Comparison of ENCODE assay signal across 20 cellular contexts in genomic region chr16:80034948-80035700, GRCh38.
DNase-seq lines count a peak whose midpoint lies in the region; TF ChIP-seq lines count a peak whose summit lies in the region.
"Had no signal": no experiment of that assay in that cellular context is flagged by ENCODE, and none has a peak within 500 bp of the region (broad histone marks: within the 10 kb centered on the region; RNA-seq: fewer than 3 reads in every experiment).

No MANE protein-coding gene starts in this region.

- no TSS peak for BruUV-seq in PC-9 (replicated peaks; lab: Mats Ljungman, UMichigan)

- H3K27ac Mint-ChIP-seq in chondrocyte (ENCODE audit: unreplicated experiment): peak overlapping the region; percentile 23
- H3K27ac Mint-ChIP-seq: CD4-positive, CD25-positive, alpha-beta regulatory T cell had no signal

- H3K79me1 ChIP-seq in trophoblast cell (ENCODE audit: low read length): no peaks in the 10 kb centered on the region

- H3K14ac ChIP-seq in trophoblast cell (ENCODE audit: low read length): no peak overlapping the region

- CTCF ChIA-PET in PC-9 (lab: Charles Lee): no interaction called here

- POLR2A ChIA-PET in PC-9 (lab: Charles Lee; ENCODE audit: unreplicated experiment): interaction anchor here (1.0 kb wide), 1 partner anchor 8 kb away, joined by 5 read pairs; no protein-coding TSS in a partner anchor

- no peaks in the 10 kb centered on the region for H3K9me2 ChIP-seq in PC-9 (ENCODE audit: insufficient read depth)

- no peaks in the 10 kb centered on the region for H3K36me3 ChIP-seq in PC-9 (ENCODE audit: low read depth)
- H3K36me3 ChIP-seq in trophoblast cell (ENCODE audit: control insufficient read depth in 1 of 2, insufficient read depth in 2 of 2, low read length in 2 of 2): no peaks in the 10 kb centered on the region
- H3K36me3 ChIP-seq: BE2C, HAP-1, SJCRH30 had no signal

- peak overlapping the region; percentile 62 for H4K12ac ChIP-seq in trophoblast cell (ENCODE audit: low read depth, low read length)

- peaks cover 18% of the 10 kb centered on the region; the same call in 1 of the 2 replicates for H3F3A ChIP-seq in PC-9 (ENCODE audit: insufficient read depth, low read depth)

- no peak overlapping the region for H3K4ac ChIP-seq in trophoblast cell (ENCODE audit: low read depth, low read length)

- H3K4me3 Mint-ChIP-seq in chondrocyte (ENCODE audit: unreplicated experiment): no peak overlapping the region
- H3K4me3 Mint-ChIP-seq: CD4-positive, CD25-positive, alpha-beta regulatory T cell had no signal

- H3K23ac ChIP-seq in trophoblast cell (ENCODE audit: low read length): no peak overlapping the region

- no peak overlapping the region for H3K4me3 ChIP-seq in PC-9
- H3K4me3 ChIP-seq in trophoblast cell (ENCODE audit: low read depth, low read length): no peak overlapping the region
- H3K4me3 ChIP-seq: HAP-1, SJCRH30 had no signal

- peaks cover 7% of the 10 kb centered on the region for H3K4me1 Mint-ChIP-seq in chondrocyte (ENCODE audit: low read depth)
- H3K4me1 Mint-ChIP-seq: CD4-positive, CD25-positive, alpha-beta regulatory T cell had no signal

- no peak overlapping the region for H4K8ac ChIP-seq in trophoblast cell (ENCODE audit: low read depth, low read length)

- peaks cover 22% of the 10 kb centered on the region for H3K9me3 Mint-ChIP-seq in chondrocyte (ENCODE audit: low read depth)

- H3K9ac ChIP-seq in trophoblast cell (ENCODE audit: low read length): no peak overlapping the region

- H2BK12ac ChIP-seq in trophoblast cell (ENCODE audit: low read length): no peak overlapping the region

- DNase-seq in DMS53 (lab: John Stamatoyannopoulos, UW) (peak; percentile 14), DMS53 treated with DMSO at 0.1 percent for 48 hours (lab: John Stamatoyannopoulos, UW; ENCODE audit: unreplicated experiment) (no peak), PC-9 (peak; percentile 40 to 93), chondrocyte (ENCODE audit: low spot score) (no peak), trophoblast cell (no peak), mesenteric fat pad (ENCODE audit: low spot score) (no peak), NCI-H526 treated with DMSO at 0.1 percent for 48 hours (lab: John Stamatoyannopoulos, UW) (no peak)
- DNase-seq in activated effector memory CD4-positive, alpha-beta T cell treated with Interleukin-2 at 50 U/mL for 16 hours: no peak
- DNase-seq: BE2C; CD4-positive, CD25-positive, alpha-beta regulatory T cell; DMS79 treated with DMSO at 0.1 percent for 48 hours; KBM-7; MV-4-11; NCI-H1417; NCI-H187; NCI-H226; NCI-H524; SJCRH30 had no signal

- H3K27ac ChIP-seq in PC-9 (peak overlapping the region; percentile 90), trophoblast cell (ENCODE audit: low read depth, low read length) (no peak overlapping the region)
- H3K27ac ChIP-seq: 22Rv1, SJCRH30 had no signal

- H2AK5ac ChIP-seq in trophoblast cell (ENCODE audit: low read length): no peak overlapping the region

- H3K9me3 ChIP-seq in PC-9 (ENCODE audit: insufficient read depth, low read depth): peaks cover 25% of the 10 kb centered on the region
- no peaks in the 10 kb centered on the region for H3K9me3 ChIP-seq in trophoblast cell (ENCODE audit: insufficient read depth, low read depth, low read length)
- H3K9me3 ChIP-seq: BE2C, HAP-1, SJCRH30 had no signal

- intact Hi-C loops in PC-9 (cut with micrococcal nuclease; ENCODE audit: unreplicated experiment): loop anchor here (1.0 kb wide), 1 partner anchor 8 kb away; no protein-coding TSS in a partner anchor

- no peak overlapping the region for H2BK5ac ChIP-seq in trophoblast cell (ENCODE audit: low read depth, low read length, poor library complexity)

- no peak overlapping the region for H4K91ac ChIP-seq in trophoblast cell (ENCODE audit: low read depth, low read length)

- no peak overlapping the region for H2BK120ac ChIP-seq in trophoblast cell (ENCODE audit: insufficient read depth, low read length, poor library complexity)

- H4K20me1 ChIP-seq in PC-9 (ENCODE audit: insufficient read depth): no peaks in the 10 kb centered on the region

- no peak for TF ChIP-seq CTCF in PC-9 (conservative IDR thresholded peaks at IDR 0.05)
- no peak for TF ChIP-seq CTCF in chondrocyte (IDR thresholded peaks at IDR 0.05)

- H3K27me3 Mint-ChIP-seq in chondrocyte (ENCODE audit: low read depth): no peaks in the 10 kb centered on the region

- H3K36me3 Mint-ChIP-seq in chondrocyte (ENCODE audit: low read depth): peaks cover 7% of the 10 kb centered on the region
- H3K36me3 Mint-ChIP-seq: CD4-positive, CD25-positive, alpha-beta regulatory T cell had no signal

- WGBS in trophoblast cell (ENCODE audit: extremely low coverage, insufficient coverage, insufficient read length): no CpG with 5 or more reads among the region's 8 CpGs

- H3K27me3 ChIP-seq in PC-9 (ENCODE audit: insufficient read depth, low read depth) (no peaks in the 10 kb centered on the region), trophoblast cell (ENCODE audit: insufficient read depth, low read length) (no peaks in the 10 kb centered on the region)
- H3K27me3 ChIP-seq: BE2C, SJCRH30 had no signal

- H2AFZ ChIP-seq in PC-9: no peak overlapping the region
- H2AFZ ChIP-seq in trophoblast cell (ENCODE audit: insufficient read depth, low read length, poor library complexity): no peak overlapping the region

- H3K79me2 ChIP-seq in PC-9 (ENCODE audit: low read depth): no peaks in the 10 kb centered on the region
- H3K79me2 ChIP-seq in trophoblast cell (ENCODE audit: control insufficient read depth, insufficient read depth, low read length, poor library complexity): no peaks in the 10 kb centered on the region

- H3K4me2 ChIP-seq in PC-9 (peak overlapping the region; percentile 45), trophoblast cell (ENCODE audit: low read length) (no peak overlapping the region)

- peaks cover 32% of the 10 kb centered on the region for H3K4me1 ChIP-seq in PC-9 (replicated peaks; ENCODE audit: insufficient read depth)
- no peaks in the 10 kb centered on the region for H3K4me1 ChIP-seq in trophoblast cell (ENCODE audit: control insufficient read depth in 1 of 2, insufficient read depth in 2 of 2, low read length in 2 of 2)
- H3K4me1 ChIP-seq: BE2C, SJCRH30 had no signal

- H3K18ac ChIP-seq in trophoblast cell (ENCODE audit: low read length): no peak overlapping the region

Comparison
In these comparisons a context has a peak if more than half of its experiments do, and no peak if none do; other contexts are left out.
1. DNase-seq: peak in DMS53 (single experiment) and PC-9 (2 of 2); none in DMS53 treated with DMSO at 0.1 percent for 48 hours (single experiment), chondrocyte (single experiment), trophoblast cell (0 of 2), mesenteric fat pad (single experiment), NCI-H526 treated with DMSO at 0.1 percent for 48 hours (single experiment) and activated effector memory CD4-positive, alpha-beta T cell treated with Interleukin-2 at 50 U/mL for 16 hours (single experiment).